ENCODE assay signal across 33 cellular contexts in the genomic region with DNA sequence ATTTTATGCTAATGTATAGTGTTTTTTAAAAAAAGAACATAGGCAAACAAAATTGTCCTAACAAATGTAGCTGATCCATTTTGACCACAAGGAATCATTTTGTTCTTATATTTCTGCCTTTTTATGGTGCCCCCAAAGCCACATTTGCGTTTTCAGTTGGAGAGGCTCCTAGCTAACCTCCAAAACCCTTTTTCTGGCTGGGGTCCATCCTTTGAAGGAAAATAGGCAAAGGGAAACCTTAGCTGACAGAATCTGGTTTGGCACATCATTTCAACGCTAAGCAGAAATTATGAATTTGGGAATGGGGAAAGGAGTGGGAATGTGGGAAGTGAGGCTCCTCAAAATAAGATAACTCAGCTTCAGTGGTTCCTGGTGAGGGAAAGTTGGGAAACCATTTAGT. TPM values are rescaled to one million over a fixed set of nuclear protein-coding genes. Genes with fewer than 3 reads are reported as not detected.
DNase-seq lines count a peak whose midpoint lies in the region; ATAC-seq and TF ChIP-seq lines count a peak whose summit lies in the region.
"Had no signal": no experiment of that assay in that cellular context is flagged by ENCODE, and none has a peak within 500 bp of the region (broad histone marks: within the 10 kb centered on the region; RNA-seq: fewer than 3 reads in every experiment).

No MANE protein-coding gene starts in this region.

- H2AFZ ChIP-seq in SK-N-SH (ENCODE audit: low read depth): no peak overlapping the region

- 56% methylated on average over 2 of the region's 2 CpGs for WGBS in SK-N-SH (ENCODE audit: low lambda C conversion rate)

- H3K36me3 Mint-ChIP-seq in neural crest cell (ENCODE audit: low read depth): no peaks in the 10 kb centered on the region
- H3K36me3 Mint-ChIP-seq: CD14-positive monocyte; CD4-positive, alpha-beta memory T cell; CD4-positive, CD25-positive, alpha-beta regulatory T cell; CD8-positive, alpha-beta memory T cell; CD8-positive, alpha-beta T cell had no signal

- TF ChIP-seq RAD21 in SK-N-SH (IDR thresholded peaks at IDR 0.05; ENCODE audit: low read length): no peak

- no peaks in the 10 kb centered on the region for H3K9me3 Mint-ChIP-seq in neural crest cell
- H3K9me3 Mint-ChIP-seq: CD4-positive, alpha-beta T cell; CD8-positive, alpha-beta memory T cell; CD8-positive, alpha-beta T cell had no signal

- CTCF ChIA-PET in SK-N-SH (lab: Yijun Ruan, JAX): interaction anchor here (1.0 to 2.4 kb wide), 3 partner anchors 11 to 680 kb away, joined by 3 to 10 read pairs (median 5); no protein-coding TSS in a partner anchor
- CTCF ChIA-PET in HEK293 (lab: Yijun Ruan, JAX): interaction anchor here (0.5 to 0.6 kb wide), 2 partner anchors 33 to 126 kb away, joined by 3 read pairs; no protein-coding TSS in a partner anchor

- H3K27ac ChIP-seq in SK-N-SH (ENCODE audit: low read depth in 2 of 2, low read length in 1 of 2) (no peak overlapping the region), HEK293 (ENCODE audit: extremely low read depth, low read depth, low read length) (no peak overlapping the region)
- H3K27ac ChIP-seq: 22Rv1; A549; BLaER1; BLaER1 treated with 17β-estradiol and CSF1 and Interleukin-3, amounts not matched to agents 10 nM and 100 nM; C4-2B had no signal

- H4K20me1 ChIP-seq in SK-N-SH (ENCODE audit: insufficient read depth): no peaks in the 10 kb centered on the region
- H4K20me1 ChIP-seq: BLaER1; BLaER1 treated with 17β-estradiol and CSF1 and Interleukin-3, amounts not matched to agents 10 nM and 100 nM had no signal

- H3F3A ChIP-seq in SK-N-SH (replicated peaks; ENCODE audit: insufficient read depth): no peaks in the 10 kb centered on the region

- H3K9me3 ChIP-seq in SK-N-SH (no peaks in the 10 kb centered on the region), HEK293 (ENCODE audit: control insufficient read depth, insufficient read depth, low read depth, low read length) (no peaks in the 10 kb centered on the region)
- H3K9me3 ChIP-seq: A549; BE2C; BLaER1; BLaER1 treated with 17β-estradiol and CSF1 and Interleukin-3, amounts not matched to agents 10 nM and 100 nM; Caco-2 had no signal

- peak overlapping the region; percentile 52 for H3K27ac Mint-ChIP-seq in neural crest cell (ENCODE audit: unreplicated experiment)
- H3K27ac Mint-ChIP-seq: B cell; CD14-positive monocyte; CD4-positive, alpha-beta memory T cell; CD4-positive, alpha-beta T cell; CD4-positive, CD25-positive, alpha-beta regulatory T cell; CD8-positive, alpha-beta memory T cell; CD8-positive, alpha-beta T cell had no signal

- POLR2A ChIA-PET in SK-N-SH (lab: Yijun Ruan, JAX): no interaction called here
- POLR2A ChIA-PET in HEK293 (lab: Yijun Ruan, JAX): no interaction called here

- H3K4me1 ChIP-seq in SK-N-SH (ENCODE audit: control insufficient read depth in 1 of 2, insufficient read depth in 2 of 2, low read depth in 1 of 2, low read length in 1 of 2) (no peaks in the 10 kb centered on the region), HEK293 (ENCODE audit: control insufficient read depth, insufficient read depth, low read length) (no peaks in the 10 kb centered on the region)
- H3K4me1 ChIP-seq: A549; BE2C; BLaER1; BLaER1 treated with 17β-estradiol and CSF1 and Interleukin-3, amounts not matched to agents 10 nM and 100 nM had no signal

- H3K9me2 ChIP-seq in SK-N-SH: no peaks in the 10 kb centered on the region

- no peak for TF ChIP-seq EP300 in SK-N-SH (IDR thresholded peaks at IDR 0.05; ENCODE audit: borderline replicate concordance in 1 of 2, low read depth in 1 of 2, low read length in 1 of 2)

- peaks cover 15% of the 10 kb centered on the region for H3K4me1 Mint-ChIP-seq in neural crest cell
- H3K4me1 Mint-ChIP-seq: B cell; CD14-positive monocyte; CD4-positive, alpha-beta memory T cell; CD4-positive, CD25-positive, alpha-beta regulatory T cell; CD8-positive, alpha-beta memory T cell had no signal

- H3K4me3 ChIP-seq in SK-N-SH (ENCODE audit: low read depth in 2 of 2, low read length in 1 of 2) (no peak overlapping the region), HEK293 (ENCODE audit: low read depth, low read length) (no peak overlapping the region)
- H3K4me3 ChIP-seq: A549; BLaER1; BLaER1 treated with 17β-estradiol and CSF1 and Interleukin-3, amounts not matched to agents 10 nM and 100 nM had no signal

- no peaks in the 10 kb centered on the region for H3K79me2 ChIP-seq in SK-N-SH (ENCODE audit: insufficient read depth)

- no peak for ATAC-seq in SK-N-SH treated with all-trans-retinoic acid at 6 μM for 48 hours
- ATAC-seq in HG03196 (IDR thresholded peaks at IDR 0.05; ENCODE audit: unreplicated experiment): no peak
- ATAC-seq: A549; CD8-positive, alpha-beta T cell had no signal

- no peak overlapping the region for H3K9ac ChIP-seq in SK-N-SH
- H3K9ac ChIP-seq: BLaER1; BLaER1 treated with 17β-estradiol and CSF1 and Interleukin-3, amounts not matched to agents 10 nM and 100 nM had no signal

- peaks cover 6% of the 10 kb centered on the region for H3K27me3 Mint-ChIP-seq in neural crest cell (ENCODE audit: low read depth)

- no peak for TF ChIP-seq CTCF in SK-N-SH (IDR thresholded peaks at IDR 0.05)
- TF ChIP-seq CTCF in HEK293 (tag by site-specific recombination; IDR thresholded peaks at IDR 0.05): no peak
- no peak for TF ChIP-seq CTCF in neural crest cell (conservative IDR thresholded peaks at IDR 0.05)

- H3K4me2 ChIP-seq in SK-N-SH: no peak overlapping the region
- H3K4me2 ChIP-seq: A549; BLaER1; BLaER1 treated with 17β-estradiol and CSF1 and Interleukin-3, amounts not matched to agents 10 nM and 100 nM had no signal

- H3K27me3 ChIP-seq in SK-N-SH (ENCODE audit: insufficient read depth): peaks cover 6% of the 10 kb centered on the region; the same call in 1 of the 2 replicates
- H3K27me3 ChIP-seq: BE2C; BLaER1; BLaER1 treated with 17β-estradiol and CSF1 and Interleukin-3, amounts not matched to agents 10 nM and 100 nM had no signal

- no peak for DNase-seq in SK-N-SH
- no peak for DNase-seq in neural crest cell (ENCODE audit: low read depth, low spot score)
- DNase-seq in Kasumi-1 (lab: John Stamatoyannopoulos, UW): no peak
- DNase-seq: 8988T; ACHN; AML-193; BE2C; C1 segment of cervical spinal cord; Caco-2; Calu3; CD4-positive, alpha-beta memory T cell; CD4-positive, alpha-beta T cell; CD4-positive, CD25-positive, alpha-beta regulatory T cell; CD8-positive, alpha-beta memory T cell; CD8-positive, alpha-beta T cell; COR-L47; DMS 273 treated with DMSO at 0.1 percent for 48 hours; DMS153; DMS53; DMS79; DMS79 treated with DMSO at 0.1 percent for 48 hours; DND-41; EL had no signal

- no peaks in the 10 kb centered on the region for H3K36me3 ChIP-seq in SK-N-SH (replicated peaks in 1 of 2; ENCODE audit: control insufficient read depth in 1 of 2, insufficient read depth in 2 of 2, low read length in 1 of 2)
- no peaks in the 10 kb centered on the region for H3K36me3 ChIP-seq in HEK293 (ENCODE audit: control insufficient read depth in 2 of 2, insufficient read depth in 1 of 2, low read length in 2 of 2)
- H3K36me3 ChIP-seq: BE2C; BLaER1; BLaER1 treated with 17β-estradiol and CSF1 and Interleukin-3, amounts not matched to agents 10 nM and 100 nM had no signal

- H3K4me3 Mint-ChIP-seq in neural crest cell: no peak overlapping the region
- H3K4me3 Mint-ChIP-seq: B cell; CD14-positive monocyte; CD4-positive, alpha-beta memory T cell; CD4-positive, alpha-beta T cell; CD4-positive, CD25-positive, alpha-beta regulatory T cell; CD8-positive, alpha-beta memory T cell; CD8-positive, alpha-beta T cell had no signal

TF ChIP-seq in SK-N-SH treated with all-trans-retinoic acid at 6 μM for 48 hours, 23 proteins besides CTCF, POLR2A, EP300 and RAD21:
- TF ChIP-seq ZNF70 (CRISPR knock-in tag; IDR thresholded peaks at IDR 0.05) (no peak), ZFP3 (CRISPR knock-in tag; IDR thresholded peaks at IDR 0.05) (peak; percentile 88)

TF ChIP-seq in SK-N-SH, 30 proteins besides CTCF, POLR2A, EP300 and RAD21:
- TF ChIP-seq RCOR1 (IDR thresholded peaks at IDR 0.05; ENCODE audit: low read length) (no peak), USF2 (IDR thresholded peaks at IDR 0.05; ENCODE audit: borderline replicate concordance, low read depth, low read length) (no peak), YY1 (IDR thresholded peaks at IDR 0.05; ENCODE audit: low read depth) (no peak), MEF2A (IDR thresholded peaks at IDR 0.05; ENCODE audit: borderline replicate concordance, low read depth) (no peak), EZH2phosphoT487 (IDR thresholded peaks at IDR 0.05; ENCODE audit: borderline replicate concordance, low read depth) (no peak), GATA2 (CRISPR knock-in tag; IDR thresholded peaks at IDR 0.05) (no peak), RFX5 (IDR thresholded peaks at IDR 0.05; ENCODE audit: low read length) (no peak)

TF ChIP-seq in HEK293, 187 proteins besides CTCF, POLR2A, EP300 and RAD21:
- no peak for TF ChIP-seq ZNF239 (tag by site-specific recombination; IDR thresholded peaks at IDR 0.05)
- TF ChIP-seq ZFP3 (tag by site-specific recombination; IDR thresholded peaks at IDR 0.05; ENCODE audit: low read depth): 0 out of 2 replicates have a peak, but pooled peaks have one; percentile 54

RNA-seq across cellular contexts. Expression of gene SLC25A13, which starts 25.6 kb away (rescaled TPM):
- 16.0 and 20.0 TPM in 2 replicates for polyA plus RNA-seq in SK-N-SH (2012; rRNA removed)
- polyA plus RNA-seq in SK-N-SH (2012; cell fraction: cytosol; rRNA removed): 17.7 and 17.9 TPM in 2 replicates
- polyA plus RNA-seq in SK-N-SH (2012; cell fraction: nucleus; rRNA removed): 21.0 and 37.5 TPM in 2 replicates
- 68.3 and 72.3 TPM in 2 replicates for total RNA-seq in neural crest cell
